In the genomic region with DNA sequence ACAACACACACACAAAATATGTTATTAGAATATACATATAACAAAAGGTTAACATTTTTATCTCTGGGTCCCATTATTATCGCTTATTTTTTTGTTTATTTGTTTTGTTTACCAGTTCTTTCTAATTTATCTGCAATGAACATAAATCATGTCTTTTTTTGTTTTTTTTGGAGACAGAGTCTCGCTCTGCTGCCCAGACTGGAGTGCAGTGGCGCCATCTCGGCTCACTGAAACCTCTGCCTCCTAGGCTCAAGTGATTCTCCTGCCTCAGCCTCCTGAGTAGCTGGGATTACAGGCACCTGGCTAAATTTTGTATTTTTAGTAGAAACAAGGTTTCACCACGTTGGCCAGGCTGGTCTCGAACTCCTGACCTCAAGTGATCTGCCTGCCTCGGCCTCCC, we compare ENCODE assay signal across 1 cellular context.
TF ChIP-seq lines count a peak whose summit lies in the region.

No MANE protein-coding gene starts in this region.

TF ChIP-seq in GM12878, 131 proteins besides CTCF, POLR2A, EP300 and RAD21:
- TF ChIP-seq, protein P1, sequence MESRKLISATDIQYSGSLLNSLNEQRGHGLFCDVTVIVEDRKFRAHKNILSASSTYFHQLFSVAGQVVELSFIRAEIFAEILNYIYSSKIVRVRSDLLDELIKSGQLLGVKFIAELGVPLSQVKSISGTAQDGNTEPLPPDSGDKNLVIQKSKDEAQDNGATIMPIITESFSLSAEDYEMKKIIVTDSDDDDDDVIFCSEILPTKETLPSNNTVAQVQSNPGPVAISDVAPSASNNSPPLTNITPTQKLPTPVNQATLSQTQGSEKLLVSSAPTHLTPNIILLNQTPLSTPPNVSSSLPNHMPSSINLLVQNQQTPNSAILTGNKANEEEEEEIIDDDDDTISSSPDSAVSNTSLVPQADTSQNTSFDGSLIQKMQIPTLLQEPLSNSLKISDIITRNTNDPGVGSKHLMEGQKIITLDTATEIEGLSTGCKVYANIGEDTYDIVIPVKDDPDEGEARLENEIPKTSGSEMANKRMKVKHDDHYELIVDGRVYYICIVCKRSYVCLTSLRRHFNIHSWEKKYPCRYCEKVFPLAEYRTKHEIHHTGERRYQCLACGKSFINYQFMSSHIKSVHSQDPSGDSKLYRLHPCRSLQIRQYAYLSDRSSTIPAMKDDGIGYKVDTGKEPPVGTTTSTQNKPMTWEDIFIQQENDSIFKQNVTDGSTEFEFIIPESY (IDR thresholded peaks at IDR 0.05), result peak; percentile 47; the same call in 1 of the 2 replicates
- 0 out of 2 replicates have a peak, but pooled peaks have one; percentile 60 for TF ChIP-seq HDGF (IDR thresholded peaks at IDR 0.05)
